8 cellular contexts compared by ENCODE assay signal in the genomic region with DNA sequence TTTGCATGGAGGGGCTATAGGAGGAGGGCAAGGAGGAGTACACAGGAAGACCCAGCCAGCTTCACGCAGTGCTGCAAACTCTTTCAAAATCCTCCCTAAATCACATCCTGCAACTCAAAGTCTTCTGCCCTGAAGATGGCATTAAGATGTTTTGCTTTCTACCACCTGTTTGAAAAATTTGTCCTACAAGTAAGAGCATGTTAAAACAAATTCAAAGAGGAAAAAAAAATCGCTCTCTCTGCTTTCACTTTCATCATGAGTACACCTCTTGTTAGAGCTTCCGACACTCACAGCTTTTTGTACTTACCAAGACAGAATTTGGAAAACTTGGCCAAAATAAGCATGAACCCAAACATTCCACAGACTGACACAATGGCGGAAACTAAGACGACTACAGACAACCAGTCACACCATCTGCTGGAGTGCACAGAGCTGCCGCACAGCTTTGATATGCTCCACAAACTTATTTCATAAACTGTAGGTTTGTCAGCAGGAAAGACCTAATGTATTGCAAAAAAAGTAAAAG. TPM values are rescaled to one million over a fixed set of nuclear protein-coding genes. Genes with fewer than 3 reads are reported as not detected.
DNase-seq lines count a peak whose midpoint lies in the region; ATAC-seq and TF ChIP-seq lines count a peak whose summit lies in the region.

No MANE protein-coding gene starts in this region.

- ATAC-seq in HG02884 (IDR thresholded peaks at IDR 0.05; ENCODE audit: unreplicated experiment) (peak; percentile 68), T-cell (replicated peaks in 1 of 4) (peak; percentile 74 to 80 (median 79))

- no peak overlapping the region for H3K9ac ChIP-seq in parathyroid adenoma

- no peaks in the 10 kb centered on the region for H3K9me3 Mint-ChIP-seq in T-cell

- H3K36me3 ChIP-seq in esophagus muscularis mucosa, result no peaks in the 10 kb centered on the region
- no peaks in the 10 kb centered on the region for H3K36me3 ChIP-seq in parathyroid adenoma (ENCODE audit: control insufficient read depth, insufficient read depth, low read length)

- peaks cover 4 to 9% (median 6%) of the 10 kb centered on the region in 4 donors for H3K4me1 ChIP-seq in esophagus muscularis mucosa
- no peaks in the 10 kb centered on the region for H3K4me1 ChIP-seq in parathyroid adenoma

- no peak for TF ChIP-seq POLR2A in esophagus muscularis mucosa (IDR thresholded peaks at IDR 0.05; ENCODE audit: low read depth)

- CTCF ChIA-PET in T-cell (lab: Charles Lee), result interaction anchor here (0.7 to 2.5 kb wide), 12 partner anchors 10 to 21 kb away, joined by 3 to 27 read pairs (median 5); a partner anchor contains a TSS

- H3K4me2 ChIP-seq in parathyroid adenoma (ENCODE audit: low read length), result peak overlapping the region; percentile 21

- 7% methylated on average over 6 of the region's 6 CpGs for WGBS in esophagus muscularis mucosa

- peak overlapping the region; percentile 95 to 98 for H3K27ac Mint-ChIP-seq in T-cell

- no peak overlapping the region for H2AFZ ChIP-seq in parathyroid adenoma

- no peak for TF ChIP-seq EP300 in esophagus muscularis mucosa (IDR thresholded peaks at IDR 0.05)

- H3K4me3 Mint-ChIP-seq in T-cell, result peak overlapping the region; percentile 76 to 89 (median 82)

- H3K27me3 Mint-ChIP-seq in T-cell, result no peaks in the 10 kb centered on the region

- H3K4me1 Mint-ChIP-seq in T-cell, result peaks cover 59% of the 10 kb centered on the region in 3 donors

- H3K79me2 ChIP-seq in parathyroid adenoma, result no peaks in the 10 kb centered on the region

- TF ChIP-seq CTCF in esophagus muscularis mucosa (IDR thresholded peaks at IDR 0.05) (no peak), parathyroid adenoma (IDR thresholded peaks at IDR 0.05) (no peak)

- H3K36me3 Mint-ChIP-seq in T-cell, result peaks cover 10% of the 10 kb centered on the region

- DNase-seq in activated gamma-delta T cell treated with Interleukin-2 at 50 U/mL for 16 hours (peak; percentile 15), activated gamma-delta T cell (lab: John Stamatoyannopoulos, UW) (no peak), T-cell (peak in 16 of 34 experiments; percentile 6 to 36 (median 17)), esophagus muscularis mucosa (ENCODE audit: extremely low spot score) (peak; percentile 78), NCI-H2196 (lab: John Stamatoyannopoulos, UW; ENCODE audit: unreplicated experiment) (no peak), NCI-H510A treated with DMSO at 0.1 percent for 48 hours (lab: John Stamatoyannopoulos, UW) (no peak)

- H3K27me3 ChIP-seq in esophagus muscularis mucosa, result no peaks in the 10 kb centered on the region
- no peaks in the 10 kb centered on the region for H3K27me3 ChIP-seq in parathyroid adenoma (ENCODE audit: control insufficient read depth, insufficient read depth, low read length)

- H3K9me3 ChIP-seq in esophagus muscularis mucosa (no peaks in the 10 kb centered on the region), parathyroid adenoma (ENCODE audit: control insufficient read depth, low read length) (no peaks in the 10 kb centered on the region)

- H3K27ac ChIP-seq in esophagus muscularis mucosa (replicated peaks in 1 of 4) (peak overlapping the region; percentile 67 to 70 (median 69)), parathyroid adenoma (peak overlapping the region; percentile 4)

- intact Hi-C loops in esophagus muscularis mucosa (cut with DNase I), result no loop called here

- POLR2A ChIA-PET in T-cell (lab: Charles Lee), result interaction anchor here (0.5 to 1.9 kb wide), 6 partner anchors 20 to 930 kb away, joined by 3 to 8 read pairs (median 4); a partner anchor contains a TSS

- H3K4me3 ChIP-seq in esophagus muscularis mucosa (peak overlapping the region; percentile 44 to 56 (median 49)), parathyroid adenoma (ENCODE audit: low read depth, low read length) (peak overlapping the region; percentile 25)

RNA-seq across cellular contexts. Expression of a gene that starts 21.3 kb away (rescaled TPM):
- total RNA-seq in T-cell (10 to 100 TPM; 26.5 to 31.2 (median 29.2) TPM), esophagus muscularis mucosa (1 to 10 TPM; 1.5 to 6.8 (median 1.7) TPM)

Comparison
In these comparisons a context has a peak if more than half of its experiments do, and no peak if none do; other contexts are left out.
1. DNase-seq: peak in activated gamma-delta T cell treated with Interleukin-2 at 50 U/mL for 16 hours (single experiment) and esophagus muscularis mucosa (single experiment); none in activated gamma-delta T cell (single experiment), NCI-H2196 (single experiment) and NCI-H510A treated with DMSO at 0.1 percent for 48 hours (single experiment).